Comparison of ENCODE assay signal across 20 cellular contexts in genomic region chr12:14135996-14136395, GRCh38.
DNase-seq lines count a peak whose midpoint lies in the region; ATAC-seq and TF ChIP-seq lines count a peak whose summit lies in the region.
"Had no signal": no experiment of that assay in that cellular context is flagged by ENCODE, and none has a peak within 500 bp of the region (broad histone marks: within the 10 kb centered on the region; RNA-seq: fewer than 3 reads in every experiment).

No MANE protein-coding gene starts in this region.

- H3K56ac ChIP-seq in mesendoderm (ENCODE audit: low read length): no peak overlapping the region

- H3K4me1 Mint-ChIP-seq in GM23338: no peaks in the 10 kb centered on the region
- no peaks in the 10 kb centered on the region for H3K4me1 Mint-ChIP-seq in stimulated activated effector memory CD8-positive, alpha-beta T cell treated with anti-CD3 and anti-CD28 coated beads, Interleukin-12 subunit alpha, Interleukin-12 subunit beta, amount 100 ng/mL, for 72 hours
- H3K4me1 Mint-ChIP-seq: B cell; CD4-positive, CD25-positive, alpha-beta regulatory T cell had no signal

- no peak overlapping the region for H2BK120ac ChIP-seq in mesendoderm (ENCODE audit: low read depth, low read length)

- no peak for ATAC-seq in GM23338
- peak; percentile 21 for ATAC-seq in stimulated activated effector memory CD8-positive, alpha-beta T cell treated with anti-CD3 and anti-CD28 coated beads, Interleukin-12 subunit alpha, Interleukin-12 subunit beta, amount 100 ng/mL, for 72 hours
- ATAC-seq: CD8-positive, alpha-beta T cell had no signal

- H3K36me3 ChIP-seq in GM23338 (ENCODE audit: insufficient read depth): no peaks in the 10 kb centered on the region
- H3K36me3 ChIP-seq in mesendoderm (ENCODE audit: control insufficient read depth, insufficient read depth, low read length): no peaks in the 10 kb centered on the region
- H3K36me3 ChIP-seq: BLaER1 had no signal

- H3K9me2 ChIP-seq in GM23338 (ENCODE audit: insufficient read depth): no peaks in the 10 kb centered on the region; the same call in 1 of the 2 replicates

- no peak overlapping the region for H2BK5ac ChIP-seq in mesendoderm (ENCODE audit: low read length)

- H3K4me2 ChIP-seq in GM23338: no peak overlapping the region
- H3K4me2 ChIP-seq in mesendoderm (ENCODE audit: low read length): no peak overlapping the region
- H3K4me2 ChIP-seq: BLaER1 had no signal

- H3K27ac ChIP-seq in GM23338 (ENCODE audit: low read depth) (no peak overlapping the region), mesendoderm (ENCODE audit: low read depth, low read length) (no peak overlapping the region)
- H3K27ac ChIP-seq: 22Rv1, BLaER1, C4-2B had no signal

- TF ChIP-seq CTCF in GM23338 (conservative IDR thresholded peaks at IDR 0.05; ENCODE audit: low read depth in 2 of 2) (no peak), epithelial cell of proximal tubule (conservative IDR thresholded peaks at IDR 0.05; ENCODE audit: low read depth, low read length) (no peak)

- no peaks in the 10 kb centered on the region for H4K20me1 ChIP-seq in GM23338 (replicated peaks; ENCODE audit: insufficient read depth)
- H4K20me1 ChIP-seq: BLaER1 had no signal

- no peak overlapping the region for H3K27ac Mint-ChIP-seq in GM23338
- no peak overlapping the region for H3K27ac Mint-ChIP-seq in stimulated activated effector memory CD8-positive, alpha-beta T cell treated with anti-CD3 and anti-CD28 coated beads, Interleukin-12 subunit alpha, Interleukin-12 subunit beta, amount 100 ng/mL, for 72 hours
- H3K27ac Mint-ChIP-seq: B cell; CD4-positive, CD25-positive, alpha-beta regulatory T cell; CD8-positive, alpha-beta T cell had no signal

- H3K23ac ChIP-seq in mesendoderm (ENCODE audit: low read length): no peak overlapping the region

- H3K4ac ChIP-seq in mesendoderm (ENCODE audit: low read depth, low read length): no peak overlapping the region

- peaks cover 4% of the 10 kb centered on the region for H3K27me3 Mint-ChIP-seq in GM23338 (ENCODE audit: insufficient read depth, low read depth, poor library complexity)

- no peak overlapping the region for H3K4me3 Mint-ChIP-seq in GM23338
- H3K4me3 Mint-ChIP-seq in stimulated activated effector memory CD8-positive, alpha-beta T cell treated with anti-CD3 and anti-CD28 coated beads, Interleukin-12 subunit alpha, Interleukin-12 subunit beta, amount 100 ng/mL, for 72 hours: no peak overlapping the region
- H3K4me3 Mint-ChIP-seq: B cell; CD4-positive, CD25-positive, alpha-beta regulatory T cell; CD8-positive, alpha-beta T cell had no signal

- H2AK5ac ChIP-seq in mesendoderm (ENCODE audit: low read length): no peak overlapping the region

- no peak overlapping the region for H2BK15ac ChIP-seq in mesendoderm (replicated peaks; ENCODE audit: low read depth)

- H3K4me3 ChIP-seq in GM23338: no peak overlapping the region
- no peak overlapping the region for H3K4me3 ChIP-seq in epithelial cell of proximal tubule (ENCODE audit: low read depth, low read length)
- H3K4me3 ChIP-seq in mesendoderm (ENCODE audit: low read length): no peak overlapping the region
- H3K4me3 ChIP-seq: BLaER1 had no signal

- no CpG with 5 or more reads among the region's 2 CpGs for WGBS in mesendoderm (ENCODE audit: extremely low coverage, insufficient coverage, low lambda C conversion rate)

- no peak overlapping the region for H3K18ac ChIP-seq in mesendoderm (ENCODE audit: low read length)

- no peaks in the 10 kb centered on the region for H3F3A ChIP-seq in GM23338 (replicated peaks; ENCODE audit: low read depth)

- H3K9ac ChIP-seq in mesendoderm (ENCODE audit: low read length): no peak overlapping the region
- H3K9ac ChIP-seq: BLaER1 had no signal

- no peak overlapping the region for H4K8ac ChIP-seq in mesendoderm (ENCODE audit: low read depth, low read length)

- H3K27me3 ChIP-seq in GM23338 (ENCODE audit: insufficient read depth) (no peaks in the 10 kb centered on the region), mesendoderm (ENCODE audit: insufficient read depth, low read length, poor library complexity) (no peaks in the 10 kb centered on the region)
- H3K27me3 ChIP-seq: BLaER1 had no signal

- H2AFZ ChIP-seq in GM23338: peak overlapping the region; percentile 47; the same call in 1 of the 2 replicates

- no peak overlapping the region for H4K5ac ChIP-seq in mesendoderm (ENCODE audit: low read length)

- no peaks in the 10 kb centered on the region; the same call in 2 of the 3 replicates for H3K9me3 Mint-ChIP-seq in GM23338
- H3K9me3 Mint-ChIP-seq in stimulated activated effector memory CD8-positive, alpha-beta T cell treated with anti-CD3 and anti-CD28 coated beads, Interleukin-12 subunit alpha, Interleukin-12 subunit beta, amount 100 ng/mL, for 72 hours: no peaks in the 10 kb centered on the region
- H3K9me3 Mint-ChIP-seq: CD8-positive, alpha-beta T cell had no signal

- no peaks in the 10 kb centered on the region for H3K4me1 ChIP-seq in GM23338 (ENCODE audit: insufficient read depth)
- H3K4me1 ChIP-seq in mesendoderm (ENCODE audit: control insufficient read depth, low read depth, low read length): no peaks in the 10 kb centered on the region
- H3K4me1 ChIP-seq: BLaER1, Caco-2 had no signal

- no peaks in the 10 kb centered on the region for H3K79me1 ChIP-seq in mesendoderm (ENCODE audit: low read length)

- DNase-seq in GM23338 (ENCODE audit: low spot score): no peak
- DNase-seq in epithelial cell of proximal tubule (ENCODE audit: low read depth): peak; percentile 3
- DNase-seq in mesendoderm: peak; percentile 32
- no peak for DNase-seq in stimulated activated effector memory CD8-positive, alpha-beta T cell treated with anti-CD3 and anti-CD28 coated beads, Interleukin-12 subunit alpha, Interleukin-12 subunit beta, amount 100 ng/mL, for 72 hours (ENCODE audit: low spot score in 2 of 2)
- no peak for DNase-seq in stimulated activated CD8-positive, alpha-beta memory T cell treated with anti-CD3 and anti-CD28 coated beads, Interleukin-4, amount 100 ng/mL, for 48 hours
- DNase-seq in NCI-H446 treated with DMSO at 0.1 percent for 48 hours (lab: John Stamatoyannopoulos, UW): no peak
- no peak for DNase-seq in NOMO-1 (lab: John Stamatoyannopoulos, UW; ENCODE audit: unreplicated experiment in 2 of 2)
- DNase-seq: Caco-2; CD4-positive, CD25-positive, alpha-beta regulatory T cell; CD8-positive, alpha-beta T cell; DMS 273 treated with DMSO at 0.1 percent for 48 hours; DMS79 treated with DMSO at 0.1 percent for 48 hours; GF-D8; GOT3; H7; HCEC 1CT had no signal

- H3K36me3 Mint-ChIP-seq in GM23338 (ENCODE audit: low read depth): no peaks in the 10 kb centered on the region
- H3K36me3 Mint-ChIP-seq in stimulated activated effector memory CD8-positive, alpha-beta T cell treated with anti-CD3 and anti-CD28 coated beads, Interleukin-12 subunit alpha, Interleukin-12 subunit beta, amount 100 ng/mL, for 72 hours: no peaks in the 10 kb centered on the region
- H3K36me3 Mint-ChIP-seq: CD4-positive, CD25-positive, alpha-beta regulatory T cell; CD8-positive, alpha-beta T cell had no signal

- H3K79me2 ChIP-seq in GM23338 (replicated peaks; ENCODE audit: insufficient read depth) (no peaks in the 10 kb centered on the region), mesendoderm (ENCODE audit: control insufficient read depth, insufficient read depth, low read length) (no peaks in the 10 kb centered on the region)

TF ChIP-seq in GM23338, 12 proteins besides CTCF, POLR2A, EP300 and RAD21 (continues in another document):
- no peak for TF ChIP-seq ZNF114 (CRISPR knock-in tag; IDR thresholded peaks at IDR 0.05)
- TF ChIP-seq JUNB (IDR thresholded peaks at IDR 0.05; ENCODE audit: unreplicated experiment): no peak
- no peak for TF ChIP-seq REST (IDR thresholded peaks at IDR 0.05; ENCODE audit: unreplicated experiment)
- no peak for TF ChIP-seq NANOG (IDR thresholded peaks at IDR 0.05; ENCODE audit: borderline replicate concordance)
- no peak for TF ChIP-seq POLR2AphosphoS5 (IDR thresholded peaks at IDR 0.05; ENCODE audit: low read depth)
- TF ChIP-seq ZNF331 (CRISPR knock-in tag; IDR thresholded peaks at IDR 0.05; ENCODE audit: low read depth): no peak
- TF ChIP-seq STAT1 (IDR thresholded peaks at IDR 0.05; ENCODE audit: unreplicated experiment): no peak
- TF ChIP-seq ETS1 (IDR thresholded peaks at IDR 0.05): no peak
- TF ChIP-seq CREB1 (CRISPR knock-in tag; IDR thresholded peaks at IDR 0.05; ENCODE audit: low read depth): no peak
- no peak for TF ChIP-seq EZH2phosphoT487 (IDR thresholded peaks at IDR 0.05; ENCODE audit: unreplicated experiment)

Comparison
In these comparisons a context has a peak if more than half of its experiments do, and no peak if none do; other contexts are left out.
1. DNase-seq: peak in epithelial cell of proximal tubule (single experiment) and mesendoderm (single experiment); none in GM23338 (single experiment), stimulated activated effector memory CD8-positive, alpha-beta T cell treated with anti-CD3 and anti-CD28 coated beads, Interleukin-12 subunit alpha, Interleukin-12 subunit beta, amount 100 ng/mL, for 72 hours (0 of 2), stimulated activated CD8-positive, alpha-beta memory T cell treated with anti-CD3 and anti-CD28 coated beads, Interleukin-4, amount 100 ng/mL, for 48 hours (single experiment), NCI-H446 treated with DMSO at 0.1 percent for 48 hours (single experiment) and NOMO-1 (0 of 2).